In genomic region chr2:183057333-183057985, GRCh38 we compare ENCODE assay signal across 12 cellular contexts. TPM values are rescaled to one million over a fixed set of nuclear protein-coding genes. Genes with fewer than 3 reads are reported as not detected.
A peak's percentile ranks its signal among the peaks of the same experiment; 100 is the strongest.
DNase-seq lines count a peak whose midpoint lies in the region; ATAC-seq, FAIRE-seq and TF ChIP-seq lines count a peak whose summit lies in the region.
"Had no signal": no experiment of that assay in that cellular context is flagged by ENCODE, and none has a peak within 500 bp of the region (broad histone marks: within the 10 kb centered on the region; RNA-seq: fewer than 3 reads in every experiment).

No MANE protein-coding gene starts in this region.

- H3K27me3 Mint-ChIP-seq in MCF 10A (ENCODE audit: insufficient read depth, unreplicated experiment), result no peaks in the 10 kb centered on the region
- H3K27me3 Mint-ChIP-seq in activated CD8-positive, alpha-beta memory T cell treated with anti-CD3 and anti-CD28 coated beads, Interleukin-2, amount 10 ng/mL, durations not matched to agents 7 days and 5 days, result peaks cover 21% of the 10 kb centered on the region

- no peak overlapping the region for H3K4me3 Mint-ChIP-seq in MCF 10A (ENCODE audit: unreplicated experiment)
- no peak overlapping the region for H3K4me3 Mint-ChIP-seq in activated CD8-positive, alpha-beta memory T cell treated with anti-CD3 and anti-CD28 coated beads, Interleukin-2, amount 10 ng/mL, durations not matched to agents 7 days and 5 days
- H3K4me3 Mint-ChIP-seq: activated naive CD8-positive, alpha-beta T cell; natural killer cell had no signal

- no peaks in the 10 kb centered on the region for H3K36me3 Mint-ChIP-seq in MCF 10A (ENCODE audit: insufficient read depth, unreplicated experiment)
- H3K36me3 Mint-ChIP-seq in activated CD8-positive, alpha-beta memory T cell treated with anti-CD3 and anti-CD28 coated beads, Interleukin-2, amount 10 ng/mL, durations not matched to agents 7 days and 5 days, result no peaks in the 10 kb centered on the region
- H3K36me3 Mint-ChIP-seq: activated naive CD8-positive, alpha-beta T cell; natural killer cell had no signal

- POLR2A ChIA-PET in MCF 10A (lab: Yijun Ruan, JAX), result interaction anchor here (0.7 to 3.9 kb wide), 4 partner anchors 9 to 67 kb away, joined by 3 to 35 read pairs (median 12); partner anchors contain the start of genes DUSP19 and NUP35

- no peak for TF ChIP-seq CTCF in MCF 10A (IDR thresholded peaks at IDR 0.05; ENCODE audit: unreplicated experiment)

- FAIRE-seq in frontal cortex (lab: Jason Lieb, UNC), result no peak

- peak; percentile 51 for ATAC-seq in GM19455 (IDR thresholded peaks at IDR 0.05; ENCODE audit: unreplicated experiment)
- peak; percentile 37 for ATAC-seq in HG02884 (IDR thresholded peaks at IDR 0.05; ENCODE audit: unreplicated experiment)
- ATAC-seq in HG03575 (IDR thresholded peaks at IDR 0.05; ENCODE audit: extremely low read depth, insufficient number of reproducible peaks, low FRiP score, unreplicated experiment), result peak; percentile 35
- no peak for ATAC-seq in activated CD8-positive, alpha-beta memory T cell treated with anti-CD3 and anti-CD28 coated beads, Interleukin-2, amount 10 ng/mL, durations not matched to agents 7 days and 5 days
- ATAC-seq: natural killer cell had no signal

- CTCF ChIA-PET in MCF 10A (lab: Yijun Ruan, JAX), result interaction anchor here (0.6 to 1.1 kb wide), 2 partner anchors 15 to 18 kb away, joined by 3 to 4 read pairs; no protein-coding TSS in a partner anchor
- CTCF ChIA-PET in activated CD8-positive, alpha-beta memory T cell treated with anti-CD3 and anti-CD28 coated beads, Interleukin-2, amount 10 ng/mL, durations not matched to agents 7 days and 5 days (lab: Charles Lee), result no interaction called here

- peaks cover 11% of the 10 kb centered on the region for H3K4me1 Mint-ChIP-seq in MCF 10A (ENCODE audit: insufficient read depth, unreplicated experiment)
- H3K4me1 Mint-ChIP-seq in activated CD8-positive, alpha-beta memory T cell treated with anti-CD3 and anti-CD28 coated beads, Interleukin-2, amount 10 ng/mL, durations not matched to agents 7 days and 5 days, result peaks cover 5% of the 10 kb centered on the region
- H3K4me1 Mint-ChIP-seq: natural killer cell had no signal

- intact Hi-C loops in MCF 10A (cut with micrococcal nuclease), result no loop called here

- no TSS peak for BruUV-seq in MCF 10A (replicated peaks; lab: Mats Ljungman, UMichigan)

- H3K27ac Mint-ChIP-seq in MCF 10A (ENCODE audit: low read depth, unreplicated experiment), result no peak overlapping the region
- no peak overlapping the region for H3K27ac Mint-ChIP-seq in activated CD8-positive, alpha-beta memory T cell treated with anti-CD3 and anti-CD28 coated beads, Interleukin-2, amount 10 ng/mL, durations not matched to agents 7 days and 5 days
- H3K27ac Mint-ChIP-seq: activated naive CD8-positive, alpha-beta T cell; natural killer cell had no signal

- DNase-seq in frontal cortex (ENCODE audit: low spot score in 2 of 2) (no peak), MCF 10A (ENCODE audit: unreplicated experiment) (no peak), HuH-7.5 (ENCODE audit: low spot score) (no peak)
- DNase-seq in activated CD8-positive, alpha-beta memory T cell treated with anti-CD3 and anti-CD28 coated beads, Interleukin-2, amount 10 ng/mL, durations not matched to agents 7 days and 5 days, result no peak
- DNase-seq: natural killer cell; NCI-H1436 treated with DMSO at 0.1 percent for 48 hours; stimulated activated CD4-positive, alpha-beta T cell treated with anti-CD3 and anti-CD28 coated beads, Interleukin-2, amount 100 ng/mL, for 24 hours; testis had no signal

- no peaks in the 10 kb centered on the region for H3K9me3 Mint-ChIP-seq in MCF 10A (ENCODE audit: unreplicated experiment)
- no peaks in the 10 kb centered on the region for H3K9me3 Mint-ChIP-seq in activated CD8-positive, alpha-beta memory T cell treated with anti-CD3 and anti-CD28 coated beads, Interleukin-2, amount 10 ng/mL, durations not matched to agents 7 days and 5 days (ENCODE audit: low read depth)
- H3K9me3 Mint-ChIP-seq: natural killer cell had no signal

RNA-seq across cellular contexts. Expression of gene NCKAP1, which starts 19.2 kb away (rescaled TPM):
- 143 TPM for total RNA-seq in frontal cortex
- total RNA-seq in MCF 10A (2022), result 160 and 187 TPM in 2 replicates
- total RNA-seq in activated CD8-positive, alpha-beta memory T cell treated with anti-CD3 and anti-CD28 coated beads, Interleukin-2, amount 10 ng/mL, durations not matched to agents 7 days and 5 days, result 1 to 10 TPM in 1 of 2 experiments, under 1 TPM in 1; 0.96 to 1.6 TPM

RNA-seq across cellular contexts. Expression of gene DUSP19, which starts 21.1 kb away (rescaled TPM):
- total RNA-seq in frontal cortex, result 14.7 TPM
- total RNA-seq in MCF 10A (2022), result 0.84 and 1.0 TPM in 2 replicates
- 1 to 10 TPM; 1.8 to 2.1 TPM for total RNA-seq in activated CD8-positive, alpha-beta memory T cell treated with anti-CD3 and anti-CD28 coated beads, Interleukin-2, amount 10 ng/mL, durations not matched to agents 7 days and 5 days

Comparison
In these comparisons a context has a peak if more than half of its experiments do, and no peak if none do; other contexts are left out.
1. RNA of gene NCKAP1, which starts 19.2 kb away (total RNA-seq): 160 to 187 TPM in MCF 10A and 143 TPM in frontal cortex (single experiment); 0.96 to 1.6 TPM in activated CD8-positive, alpha-beta memory T cell treated with anti-CD3 and anti-CD28 coated beads, Interleukin-2, amount 10 ng/mL, durations not matched to agents 7 days and 5 days; every median in the first group is over 10 times any median in the second.